Comparison of ENCODE assay signal across 1 cellular context in the genomic region with DNA sequence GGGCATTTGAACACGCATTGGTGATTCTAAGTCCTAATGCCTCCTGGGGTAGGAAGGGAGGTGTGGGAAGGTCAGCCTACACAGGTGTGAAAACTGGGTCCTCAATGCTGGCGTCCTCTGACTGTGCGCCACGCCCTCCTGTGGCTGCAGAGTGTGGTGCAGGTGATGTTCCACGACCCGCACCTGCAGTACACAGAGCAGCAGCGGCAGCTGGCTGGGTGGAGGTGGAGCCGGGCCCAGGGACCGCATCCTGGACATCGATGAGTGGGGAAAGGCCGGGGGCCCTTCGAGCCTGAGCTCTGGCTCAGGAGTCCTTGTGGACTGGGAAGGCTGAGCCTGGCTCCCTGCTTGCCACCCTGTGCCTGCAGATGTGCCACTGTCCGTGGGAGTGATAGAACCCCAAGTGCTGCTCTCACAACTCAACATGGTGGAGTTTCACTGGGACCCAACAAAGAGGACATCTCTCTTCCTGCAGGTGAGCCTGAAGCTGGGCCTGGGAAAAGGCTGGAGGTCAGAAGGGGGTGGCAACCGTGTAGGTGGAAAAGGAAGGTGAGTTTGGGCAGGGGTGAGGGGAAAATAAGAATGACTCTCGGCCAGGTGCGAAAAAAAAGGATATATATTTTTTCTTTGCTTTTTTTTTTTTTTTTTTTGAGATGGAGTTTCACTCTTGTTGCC.
TF ChIP-seq lines count a peak whose summit lies in the region.

No MANE protein-coding gene starts in this region.

TF ChIP-seq in GM12878, 131 proteins besides CTCF, POLR2A, EP300 and RAD21 (continued from another document):
- TF ChIP-seq ZNF592 (IDR thresholded peaks at IDR 0.05) (no peak), NBN (IDR thresholded peaks at IDR 0.05) (no peak), STAT3 (IDR thresholded peaks at IDR 0.05; ENCODE audit: low read depth, low read length) (no peak), SPI1 (IDR thresholded peaks at IDR 0.05; ENCODE audit: borderline replicate concordance, insufficient read depth, low read depth, low read length) (no peak), ZNF622 (IDR thresholded peaks at IDR 0.05) (no peak), YBX1 (IDR thresholded peaks at IDR 0.05) (no peak), POLR2AphosphoS5 (IDR thresholded peaks at IDR 0.05; ENCODE audit: low read length) (no peak), FOXK2 (IDR thresholded peaks at IDR 0.05) (no peak), CREB1 (IDR thresholded peaks at IDR 0.05; ENCODE audit: low read depth) (no peak), ZBTB11 (CRISPR knock-in tag; IDR thresholded peaks at IDR 0.05) (no peak)
- TF ChIP-seq, protein P1, sequence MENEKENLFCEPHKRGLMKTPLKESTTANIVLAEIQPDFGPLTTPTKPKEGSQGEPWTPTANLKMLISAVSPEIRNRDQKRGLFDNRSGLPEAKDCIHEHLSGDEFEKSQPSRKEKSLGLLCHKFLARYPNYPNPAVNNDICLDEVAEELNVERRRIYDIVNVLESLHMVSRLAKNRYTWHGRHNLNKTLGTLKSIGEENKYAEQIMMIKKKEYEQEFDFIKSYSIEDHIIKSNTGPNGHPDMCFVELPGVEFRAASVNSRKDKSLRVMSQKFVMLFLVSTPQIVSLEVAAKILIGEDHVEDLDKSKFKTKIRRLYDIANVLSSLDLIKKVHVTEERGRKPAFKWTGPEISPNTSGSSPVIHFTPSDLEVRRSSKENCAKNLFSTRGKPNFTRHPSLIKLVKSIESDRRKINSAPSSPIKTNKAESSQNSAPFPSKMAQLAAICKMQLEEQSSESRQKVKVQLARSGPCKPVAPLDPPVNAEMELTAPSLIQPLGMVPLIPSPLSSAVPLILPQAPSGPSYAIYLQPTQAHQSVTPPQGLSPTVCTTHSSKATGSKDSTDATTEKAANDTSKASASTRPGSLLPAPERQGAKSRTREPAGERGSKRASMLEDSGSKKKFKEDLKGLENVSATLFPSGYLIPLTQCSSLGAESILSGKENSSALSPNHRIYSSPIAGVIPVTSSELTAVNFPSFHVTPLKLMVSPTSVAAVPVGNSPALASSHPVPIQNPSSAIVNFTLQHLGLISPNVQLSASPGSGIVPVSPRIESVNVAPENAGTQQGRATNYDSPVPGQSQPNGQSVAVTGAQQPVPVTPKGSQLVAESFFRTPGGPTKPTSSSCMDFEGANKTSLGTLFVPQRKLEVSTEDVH (IDR thresholded peaks at IDR 0.05; ENCODE audit: low read depth, partially characterized antibody) = no peak
TF ChIP-seq in GM12878: peak in this region for 6.
